9 cellular contexts compared by ENCODE assay signal in the genomic region with DNA sequence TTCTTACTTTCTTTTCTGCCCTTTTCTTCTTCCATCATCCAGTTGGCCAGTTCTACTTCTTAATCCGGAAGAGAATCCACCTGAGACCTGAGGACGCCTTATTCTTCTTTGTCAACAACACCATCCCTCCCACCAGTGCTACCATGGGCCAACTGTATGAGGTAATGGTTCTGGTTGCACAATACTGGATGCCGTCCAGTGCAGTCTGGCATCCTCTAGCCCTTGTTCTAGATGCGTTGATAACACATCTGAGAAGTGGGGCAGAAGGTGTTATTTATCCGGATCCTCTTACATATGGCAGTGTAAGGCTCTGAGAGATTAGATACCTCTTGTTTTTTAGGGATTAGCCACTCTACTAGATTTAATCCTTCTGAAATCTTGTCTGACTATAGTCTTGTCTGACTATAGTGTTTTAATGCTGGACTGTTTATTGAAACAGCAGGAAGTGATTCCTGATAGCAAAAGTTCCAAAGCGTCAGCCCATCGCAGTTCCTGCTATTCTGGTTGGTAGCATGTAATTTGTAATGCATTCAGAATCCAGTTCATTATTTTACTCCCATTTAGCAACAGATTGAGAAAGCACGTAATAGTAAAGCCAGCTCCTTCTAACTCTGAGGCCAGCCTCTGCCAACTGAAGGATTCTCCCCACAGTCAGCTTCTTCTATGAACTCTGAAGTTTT. TPM values are rescaled to one million over a fixed set of nuclear protein-coding genes. Genes with fewer than 3 reads are reported as not detected.
DNase-seq lines count a peak whose midpoint lies in the region; ATAC-seq, FAIRE-seq and TF ChIP-seq lines count a peak whose summit lies in the region.
"Had no signal": no experiment of that assay in that cellular context is flagged by ENCODE, and none has a peak within 500 bp of the region (broad histone marks: within the 10 kb centered on the region; RNA-seq: fewer than 3 reads in every experiment).

No MANE protein-coding gene starts in this region.

- peak; percentile 67 for DNase-seq in adipocyte (ENCODE audit: low read depth)
- peak; percentile 70 to 84 for DNase-seq in fibroblast of lung (ENCODE audit: low read depth in 2 of 2)
- no peak for DNase-seq in urothelium cell line (ENCODE audit: low spot score)
- DNase-seq in NCI-H2171 (lab: John Stamatoyannopoulos, UW), result no peak
- no peak for DNase-seq in HPDE6-E6E7 (ENCODE audit: extremely low spot score)
- DNase-seq: spleen had no signal

- FAIRE-seq in urothelium cell line (lab: Jason Lieb, UNC), result peak; percentile 9

- H3K27me3 ChIP-seq in adipocyte (replicated peaks; ENCODE audit: control insufficient read depth, insufficient read depth, low read length), result no peaks in the 10 kb centered on the region
- no peaks in the 10 kb centered on the region for H3K27me3 ChIP-seq in fibroblast of lung (ENCODE audit: control insufficient read depth, insufficient read depth, low read length)
- no peaks in the 10 kb centered on the region for H3K27me3 ChIP-seq in muscle layer of duodenum (ENCODE audit: low read depth, low read length)
- H3K27me3 ChIP-seq: spleen had no signal

- H3K4me1 ChIP-seq in adipocyte (ENCODE audit: control insufficient read depth, insufficient read depth, low read length) (peaks cover 9% of the 10 kb centered on the region), fibroblast of lung (ENCODE audit: control insufficient read depth, extremely low read depth, insufficient read depth, low read length) (no peaks in the 10 kb centered on the region), muscle layer of duodenum (ENCODE audit: control insufficient read depth in 1 of 2, insufficient read depth in 2 of 2, low read length in 2 of 2) (peaks cover 0 to 10% of the 10 kb centered on the region in 2 donors)

- H3K36me3 ChIP-seq in adipocyte (ENCODE audit: control insufficient read depth, insufficient read depth, low read length, severe bottlenecking) (peaks cover 53% of the 10 kb centered on the region), fibroblast of lung (ENCODE audit: control insufficient read depth, insufficient read depth, low read length) (peaks cover 6% of the 10 kb centered on the region), muscle layer of duodenum (ENCODE audit: control insufficient read depth in 1 of 2, insufficient read depth in 2 of 2, low read length in 2 of 2) (peaks cover 43 to 59% of the 10 kb centered on the region in 2 donors)

- no peak overlapping the region for H3K27ac ChIP-seq in fibroblast of lung (ENCODE audit: insufficient read depth, low read length)
- H3K27ac ChIP-seq in muscle layer of duodenum (ENCODE audit: low read length), result peak overlapping the region; percentile 34
- H3K27ac ChIP-seq: spleen had no signal

- H2AFZ ChIP-seq in fibroblast of lung (ENCODE audit: low read length), result no peak overlapping the region

- H3K4me2 ChIP-seq in fibroblast of lung (ENCODE audit: extremely low read depth, insufficient read depth, low read length), result no peak overlapping the region

- ATAC-seq in SK-N-SH treated with all-trans-retinoic acid at 6 μM for 48 hours, result no peak

- no peaks in the 10 kb centered on the region for H4K20me1 ChIP-seq in fibroblast of lung (ENCODE audit: control insufficient read depth, extremely low read depth, insufficient read depth, low read length)

- no peak overlapping the region for H3K4me3 ChIP-seq in adipocyte (ENCODE audit: low read length)
- no peak overlapping the region for H3K4me3 ChIP-seq in fibroblast of lung (replicated peaks in 1 of 4; ENCODE audit: control extremely low read depth in 1 of 4, insufficient read depth in 1 of 4, low read depth in 3 of 4, low read length in 4 of 4)
- no peak overlapping the region for H3K4me3 ChIP-seq in muscle layer of duodenum (ENCODE audit: low read depth in 1 of 2, low read length in 2 of 2)
- H3K4me3 ChIP-seq: spleen had no signal

- no peak for TF ChIP-seq CTCF in fibroblast of lung (conservative IDR thresholded peaks at IDR 0.05 in 1 of 2, IDR thresholded peaks at IDR 0.05 in 1 of 2; ENCODE audit: low read depth in 1 of 2, low read length in 2 of 2)

- H3K9ac ChIP-seq in adipocyte (ENCODE audit: low read length), result no peak overlapping the region
- H3K9ac ChIP-seq in fibroblast of lung (ENCODE audit: insufficient read depth, low read length), result no peak overlapping the region

- H3K79me2 ChIP-seq in fibroblast of lung (ENCODE audit: control insufficient read depth, insufficient read depth, low read length), result peaks cover 8% of the 10 kb centered on the region

- H3K9me3 ChIP-seq in adipocyte (ENCODE audit: control insufficient read depth, low read length), result no peaks in the 10 kb centered on the region
- H3K9me3 ChIP-seq in fibroblast of lung (ENCODE audit: control insufficient read depth, insufficient read depth, low read depth, low read length), result no peaks in the 10 kb centered on the region
- no peaks in the 10 kb centered on the region for H3K9me3 ChIP-seq in muscle layer of duodenum (ENCODE audit: control insufficient read depth in 1 of 2, low read length in 2 of 2)
- H3K9me3 ChIP-seq: spleen had no signal

TF ChIP-seq in SK-N-SH treated with all-trans-retinoic acid at 6 μM for 48 hours, 23 proteins besides CTCF, POLR2A, EP300 and RAD21:
- TF ChIP-seq ZFP30 (CRISPR knock-in tag; IDR thresholded peaks at IDR 0.05) (no peak), CSDC2 (CRISPR knock-in tag; IDR thresholded peaks at IDR 0.05) (no peak), SNAI2 (CRISPR knock-in tag; IDR thresholded peaks at IDR 0.05) (no peak), ARNTL (CRISPR knock-in tag; IDR thresholded peaks at IDR 0.05; ENCODE audit: borderline replicate concordance, low read depth) (no peak), ZC3H10 (CRISPR knock-in tag; IDR thresholded peaks at IDR 0.05) (no peak), TCF4 (CRISPR knock-in tag; IDR thresholded peaks at IDR 0.05; ENCODE audit: borderline replicate concordance) (no peak)

RNA-seq across cellular contexts. Expression of gene GABARAPL1, which starts 7.9 kb away (rescaled TPM):
- 105 and 186 TPM in 2 replicates for total RNA-seq in fibroblast of lung
- 68.1 and 363 TPM in 2 replicates for polyA plus RNA-seq in fibroblast of lung
- polyA plus RNA-seq in fibroblast of lung (2012), result 57.3 and 279 TPM in 2 replicates
- 29.3 and 97.1 TPM in 2 replicates for polyA minus RNA-seq in fibroblast of lung (ENCODE audit: low replicate concordance)

RNA-seq across cellular contexts. Expression of gene TMEM52B, which starts 41.7 kb away (rescaled TPM):
- under 0.01 and 0.50 TPM in 2 replicates for total RNA-seq in fibroblast of lung
- 0.53 and 5.7 TPM in 2 replicates for polyA plus RNA-seq in fibroblast of lung
- 0.61 and 4.1 TPM in 2 replicates for polyA plus RNA-seq in fibroblast of lung (2012)
- 32.8 TPM in 1 of 2 replicates, not detected in the other for polyA minus RNA-seq in fibroblast of lung (ENCODE audit: low replicate concordance)

RNA-seq across cellular contexts. Expression of gene OLR1, which starts 48.6 kb away (rescaled TPM):
- 0.26 and 1.2 TPM in 2 replicates for total RNA-seq in fibroblast of lung
- polyA plus RNA-seq in fibroblast of lung, result 3.2 and 27.4 TPM in 2 replicates
- polyA plus RNA-seq in fibroblast of lung (2012), result 1.5 and 14.3 TPM in 2 replicates
- polyA minus RNA-seq in fibroblast of lung (ENCODE audit: low replicate concordance), result 6.0 TPM in 1 of 2 replicates, not detected in the other
- total RNA-seq: SK-MEL-5 had no signal

Comparison
In these comparisons a context has a peak if more than half of its experiments do, and no peak if none do; other contexts are left out.
1. DNase-seq: peak in adipocyte (single experiment) and fibroblast of lung (2 of 2); none in urothelium cell line (single experiment), NCI-H2171 (single experiment) and HPDE6-E6E7 (single experiment).